ENCODE assay signal across 18 cellular contexts in genomic region chr1:187509091-187509490, GRCh38.
DNase-seq lines count a peak whose midpoint lies in the region; ATAC-seq, FAIRE-seq and TF ChIP-seq lines count a peak whose summit lies in the region.
"Had no signal": no experiment of that assay in that cellular context is flagged by ENCODE, and none has a peak within 500 bp of the region (broad histone marks: within the 10 kb centered on the region; RNA-seq: fewer than 3 reads in every experiment).

No MANE protein-coding gene starts in this region.

- no peak for TF ChIP-seq EP300 in A549 (IDR thresholded peaks at IDR 0.05)

- H3K4ac ChIP-seq in IMR-90 (ENCODE audit: low read depth, low read length): no peak overlapping the region

- H4K20me1 ChIP-seq in IMR-90 (ENCODE audit: insufficient read depth, low read length): no peaks in the 10 kb centered on the region

- POLR2A ChIA-PET in A549 (lab: Yijun Ruan, JAX): no interaction called here
- POLR2A ChIA-PET in IMR-90 (lab: Charles Lee; ENCODE audit: unreplicated experiment): no interaction called here

- no peak overlapping the region for H3K27ac ChIP-seq in A549
- H3K27ac ChIP-seq in IMR-90 (ENCODE audit: insufficient read depth, low read length): no peak overlapping the region
- H3K27ac ChIP-seq in VCaP: peak overlapping the region; percentile 35
- H3K27ac ChIP-seq in thyroid gland: no peak overlapping the region
- H3K27ac ChIP-seq: gastrocnemius medialis, ovary, Peyer's patch, sigmoid colon had no signal

- no TSS peak for BruUV-seq in IMR-90 (replicated peaks; lab: Mats Ljungman, UMichigan)

- H3K36me3 ChIP-seq in IMR-90 (ENCODE audit: control insufficient read depth, insufficient read depth, low read length) (no peaks in the 10 kb centered on the region), thyroid gland (no peaks in the 10 kb centered on the region)
- H3K36me3 ChIP-seq: gastrocnemius medialis, ovary, Peyer's patch, sigmoid colon had no signal

- TF ChIP-seq POLR2A in A549 (IDR thresholded peaks at IDR 0.05; ENCODE audit: low read length): no peak
- TF ChIP-seq POLR2A in IMR-90 (IDR thresholded peaks at IDR 0.05; ENCODE audit: low read depth, low read length): no peak
- TF ChIP-seq POLR2A in thyroid gland (IDR thresholded peaks at IDR 0.05): no peak

- no peak overlapping the region for H4K5ac ChIP-seq in IMR-90 (ENCODE audit: low read depth, low read length)

- dilution Hi-C loops in IMR-90 (cut with HindIII; ENCODE audit: low sequenced_read_pairs, unreplicated experiment): no loop called here

- H3K4me1 ChIP-seq in A549: peaks cover 11% of the 10 kb centered on the region; the same call in 1 of the 3 replicates
- no peaks in the 10 kb centered on the region for H3K4me1 ChIP-seq in IMR-90 (ENCODE audit: control insufficient read depth, insufficient read depth, low read length)
- H3K4me1 ChIP-seq in thyroid gland: no peaks in the 10 kb centered on the region
- H3K4me1 ChIP-seq: gastrocnemius medialis, Peyer's patch, sigmoid colon had no signal

- no peak overlapping the region for H4K8ac ChIP-seq in IMR-90 (ENCODE audit: low read depth in 2 of 2, low read length in 2 of 2)

- in situ Hi-C loops in IMR-90 (cut with MboI; ENCODE audit: low sequenced_read_pairs): no loop called here

- H4K91ac ChIP-seq in IMR-90 (ENCODE audit: insufficient read depth, low read depth, low read length): no peak overlapping the region

- H3K23ac ChIP-seq in IMR-90 (ENCODE audit: low read depth, low read length): no peak overlapping the region

- no peak overlapping the region for H2BK5ac ChIP-seq in IMR-90 (ENCODE audit: low read depth, low read length, poor library complexity, severe bottlenecking)

- no peak overlapping the region for H2AFZ ChIP-seq in IMR-90 (replicated peaks; ENCODE audit: low read length, poor library complexity)

- H3K27me3 ChIP-seq in IMR-90 (ENCODE audit: control insufficient read depth, insufficient read depth, low read length): no peaks in the 10 kb centered on the region
- H3K27me3 ChIP-seq in thyroid gland: no peaks in the 10 kb centered on the region
- H3K27me3 ChIP-seq: gastrocnemius medialis, ovary, Peyer's patch, sigmoid colon had no signal

- intact Hi-C loops in IMR-90 (cut with micrococcal nuclease) (no loop called here), thyroid gland (cut with DNase I) (no loop called here)

- H3K4me3 ChIP-seq in A549 (no peak overlapping the region), IMR-90 (ENCODE audit: insufficient read depth, low read depth, low read length) (no peak overlapping the region), thyroid gland (replicated peaks in 1 of 3) (no peak overlapping the region)
- H3K4me3 ChIP-seq: gastrocnemius medialis, ovary, Peyer's patch, sigmoid colon had no signal

- no peak overlapping the region for H2BK120ac ChIP-seq in IMR-90 (ENCODE audit: low read depth, low read length)

- H2BK20ac ChIP-seq in IMR-90 (ENCODE audit: low read depth, low read length): no peak overlapping the region

- H3K9me1 ChIP-seq in IMR-90 (ENCODE audit: insufficient read depth, low read length): no peaks in the 10 kb centered on the region; the same call in 1 of the 2 replicates

- H3K56ac ChIP-seq in IMR-90 (ENCODE audit: extremely low read depth, insufficient read depth, low read length): no peak overlapping the region

- peak overlapping the region; percentile 40; the same call in 2 of the 3 replicates for H3K4me2 ChIP-seq in A549
- H3K4me2 ChIP-seq in IMR-90 (ENCODE audit: low read depth, low read length): no peak overlapping the region

- CTCF ChIA-PET in A549 (lab: Yijun Ruan, JAX): no interaction called here
- CTCF ChIA-PET in IMR-90 (lab: Yijun Ruan, JAX): no interaction called here

- no peak overlapping the region for H3K9ac ChIP-seq in IMR-90 (ENCODE audit: low read depth, low read length)

- FAIRE-seq in A549 (lab: Jason Lieb, UNC): no peak
- FAIRE-seq: colon had no signal

- no peak overlapping the region for H2BK15ac ChIP-seq in IMR-90 (ENCODE audit: low read depth, low read length)

- no peak for TF ChIP-seq CTCF in A549 (IDR thresholded peaks at IDR 0.05)
- TF ChIP-seq CTCF in IMR-90 (conservative IDR thresholded peaks at IDR 0.05; ENCODE audit: low read depth, low read length): no peak
- no peak for TF ChIP-seq CTCF in VCaP (conservative IDR thresholded peaks at IDR 0.05)
- TF ChIP-seq CTCF in thyroid gland (IDR thresholded peaks at IDR 0.05): no peak

- no peak overlapping the region for H3K18ac ChIP-seq in IMR-90 (ENCODE audit: low read depth, low read length)

- no peaks in the 10 kb centered on the region for H3K9me3 ChIP-seq in A549
- H3K9me3 ChIP-seq in IMR-90 (ENCODE audit: control insufficient read depth, insufficient read depth, low read length): no peaks in the 10 kb centered on the region
- H3K9me3 ChIP-seq in thyroid gland: no peaks in the 10 kb centered on the region
- H3K9me3 ChIP-seq: gastrocnemius medialis, ovary, Peyer's patch, sigmoid colon had no signal

- no peak overlapping the region for H3K14ac ChIP-seq in IMR-90 (replicated peaks; ENCODE audit: low read depth, low read length)

- TF ChIP-seq RAD21 in A549 (conservative IDR thresholded peaks at IDR 0.05 in 1 of 2, IDR thresholded peaks at IDR 0.05 in 1 of 2) (no peak), IMR-90 (IDR thresholded peaks at IDR 0.05; ENCODE audit: low read length) (no peak)

- no peak overlapping the region for H2AK5ac ChIP-seq in IMR-90 (ENCODE audit: low read depth, low read length)

- no peak overlapping the region for H2AK9ac ChIP-seq in IMR-90 (replicated peaks; ENCODE audit: low read depth, low read length, poor library complexity)

- ATAC-seq in A549 (0 out of 6 replicates have a peak, but pooled peaks of 1 of the 2 experiments have one; percentile 34), IMR-90 (ENCODE audit: low read depth) (peak; percentile 64), GM19463 (IDR thresholded peaks at IDR 0.05; ENCODE audit: unreplicated experiment) (no peak), esophagus mucosa (no peak)
- ATAC-seq: gastrocnemius medialis, left lobe of liver had no signal

- DNase-seq in A549 (ENCODE audit: low read depth in 1 of 2, low spot score in 1 of 2): peak in 1 of 2 experiments; percentile 33
- DNase-seq in IMR-90: peak; percentile 55
- peak; percentile 42 for DNase-seq in NCI-H2196 (lab: John Stamatoyannopoulos, UW; ENCODE audit: unreplicated experiment)
- DNase-seq in NCI-H2227 treated with DMSO at 0.1 percent for 48 hours (lab: John Stamatoyannopoulos, UW): no peak
- no peak for DNase-seq in thyroid gland
- DNase-seq: activated CD4-positive, alpha-beta T cell treated with anti-CD3 and anti-CD28 coated beads, Interleukin-2, amount 10 ng/mL, durations not matched to agents 7 days and 5 days; activated naive CD4-positive, alpha-beta T cell; CD4-positive, alpha-beta T cell; gastrocnemius medialis; ovary; Peyer's patch; sigmoid colon; stimulated activated CD4-positive, alpha-beta T cell treated with anti-CD3 and anti-CD28 coated beads, Interleukin-1b, Interleukin-23, amount 100 ng/mL, for 48 hours had no signal

- H3K79me1 ChIP-seq in IMR-90 (ENCODE audit: low read depth in 1 of 2, low read length in 2 of 2): no peaks in the 10 kb centered on the region

TF ChIP-seq in A549, 52 proteins besides CTCF, POLR2A, EP300 and RAD21:
- TF ChIP-seq CEBPB (IDR thresholded peaks at IDR 0.05) (peak in 1 of 2 experiments; percentile 48; a peak in 1 of 4 replicates), NR3C1 (IDR thresholded peaks at IDR 0.05) (no peak)
TF ChIP-seq in A549: peak in this region for 1.

TF ChIP-seq in IMR-90, 13 proteins besides CTCF, POLR2A, EP300 and RAD21:
- no peak for TF ChIP-seq CHD1 (IDR thresholded peaks at IDR 0.05; ENCODE audit: low read depth, low read length)
- TF ChIP-seq CEBPB (IDR thresholded peaks at IDR 0.05; ENCODE audit: low read depth, low read length): peak; percentile 78
TF ChIP-seq in IMR-90: peak in this region for 1.

Comparison
In these comparisons a context has a peak if more than half of its experiments do, and no peak if none do; other contexts are left out.
1. DNase-seq: peak in IMR-90 (single experiment) and NCI-H2196 (single experiment); none in NCI-H2227 treated with DMSO at 0.1 percent for 48 hours (single experiment) and thyroid gland (0 of 2).